ENCODE assay signal across 1 cellular context in the genomic region with DNA sequence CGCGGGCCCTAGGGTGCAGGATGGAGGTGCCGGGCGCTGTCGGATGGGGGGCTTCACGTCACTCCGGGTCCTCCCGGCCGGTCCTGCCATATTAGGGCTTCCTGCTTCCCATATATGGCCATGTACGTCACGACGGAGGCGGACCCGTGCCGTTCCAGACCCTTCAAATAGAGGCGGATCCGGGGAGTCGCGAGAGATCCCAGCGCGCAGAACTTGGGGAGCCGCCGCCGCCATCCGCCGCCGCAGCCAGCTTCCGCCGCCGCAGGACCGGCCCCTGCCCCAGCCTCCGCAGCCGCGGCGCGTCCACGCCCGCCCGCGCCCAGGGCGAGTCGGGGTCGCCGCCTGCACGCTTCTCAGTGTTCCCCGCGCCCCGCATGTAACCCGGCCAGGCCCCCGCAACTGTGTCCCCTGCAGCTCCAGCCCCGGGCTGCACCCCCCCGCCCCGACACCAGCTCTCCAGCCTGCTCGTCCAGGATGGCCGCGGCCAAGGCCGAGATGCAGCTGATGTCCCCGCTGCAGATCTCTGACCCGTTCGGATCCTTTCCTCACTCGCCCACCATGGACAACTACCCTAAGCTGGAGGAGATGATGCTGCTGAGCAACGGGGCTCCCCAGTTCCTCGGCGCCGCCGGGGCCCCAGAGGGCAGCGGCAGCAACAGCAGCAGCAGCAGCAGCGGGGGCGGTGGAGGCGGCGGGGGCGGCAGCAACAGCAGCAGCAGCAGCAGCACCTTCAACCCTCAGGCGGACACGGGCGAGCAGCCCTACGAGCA.
A peak's percentile ranks its signal among the peaks of the same experiment; 100 is the strongest.
TF ChIP-seq lines count a peak whose summit lies in the region.

Gene EGR1, plus strand, starts transcription at position 192 of the 770 bp plus-strand sequence. Its CDS starts 283 bp downstream, at position 475.

TF ChIP-seq in K562, 482 proteins besides CTCF, POLR2A, EP300 and RAD21 (continued from another document and continues in another):
- TF ChIP-seq TRIM25 (IDR thresholded peaks at IDR 0.05; ENCODE audit: borderline replicate concordance) (no peak), POLR3A (IDR thresholded peaks at IDR 0.05; ENCODE audit: borderline replicate concordance, extremely low read depth, insufficient read depth, insufficient read length) (no peak), CEBPB (tag; IDR thresholded peaks at IDR 0.05) (no peak), DIDO1 (tag; IDR thresholded peaks at IDR 0.05; ENCODE audit: low read depth) (no peak), MITF (IDR thresholded peaks at IDR 0.05) (no peak), ZNF707 (CRISPR knock-in tag; conservative IDR thresholded peaks at IDR 0.05) (no peak), PRMT5 (CRISPR knock-in tag; IDR thresholded peaks at IDR 0.05) (no peak), ZNF134 (CRISPR knock-in tag; conservative IDR thresholded peaks at IDR 0.05) (no peak), FOXA3 (CRISPR knock-in tag; conservative IDR thresholded peaks at IDR 0.05 in 1 of 2, IDR thresholded peaks at IDR 0.05 in 1 of 2) (peak in 1 of 2 experiments; percentile 72; a peak in 1 of 4 replicates), SNIP1 (IDR thresholded peaks at IDR 0.05; ENCODE audit: low read depth) (no peak), KLF16 (IDR thresholded peaks at IDR 0.05) (no peak), ZNF124 (CRISPR knock-in tag; IDR thresholded peaks at IDR 0.05) (no peak), TCF7 (IDR thresholded peaks at IDR 0.05; ENCODE audit: borderline replicate concordance) (peak; percentile 17; the same call in 1 of the 2 replicates), RB1 (IDR thresholded peaks at IDR 0.05; ENCODE audit: low read depth) (0 out of 2 replicates have a peak, but pooled peaks have one; percentile 52), FOXK1 (CRISPR knock-in tag; IDR thresholded peaks at IDR 0.05; ENCODE audit: borderline replicate concordance) (no peak), SOX6 (IDR thresholded peaks at IDR 0.05) (no peak), CAMTA2 (CRISPR knock-in tag; conservative IDR thresholded peaks at IDR 0.05) (no peak), ZKSCAN3 (CRISPR knock-in tag; IDR thresholded peaks at IDR 0.05) (no peak), E4F1 (CRISPR knock-in tag; IDR thresholded peaks at IDR 0.05; ENCODE audit: borderline replicate concordance) (no peak), NFYB (IDR thresholded peaks at IDR 0.05; ENCODE audit: extremely low read depth, insufficient read length) (no peak), MYC (IDR thresholded peaks at IDR 0.05; ENCODE audit: low read depth, low read length) (no peak), MYC (CRISPR knock-in tag; IDR thresholded peaks at IDR 0.05; ENCODE audit: borderline replicate concordance, low read depth) (no peak), ZNF311 (CRISPR knock-in tag; IDR thresholded peaks at IDR 0.05) (no peak), CREBBP (IDR thresholded peaks at IDR 0.05; ENCODE audit: low read depth, low read length) (no peak), ZBTB8A (IDR thresholded peaks at IDR 0.05; ENCODE audit: partially characterized antibody) (no peak), KHSRP (IDR thresholded peaks at IDR 0.05) (no peak), ZNF408 (CRISPR knock-in tag; IDR thresholded peaks at IDR 0.05; ENCODE audit: low read depth) (no peak), HOMEZ (CRISPR knock-in tag; IDR thresholded peaks at IDR 0.05) (no peak), YBX1 (IDR thresholded peaks at IDR 0.05) (no peak), ZFP1 (CRISPR knock-in tag; IDR thresholded peaks at IDR 0.05) (no peak), U2AF2 (optimal IDR thresholded peaks at IDR 0.05; ENCODE audit: low read depth, low read length) (no peak), ZNF592 (IDR thresholded peaks at IDR 0.05) (no peak), ZNF274 (IDR thresholded peaks at IDR 0.05; ENCODE audit: borderline replicate concordance, low read depth, low read length) (no peak)
- TF ChIP-seq, protein P1, sequence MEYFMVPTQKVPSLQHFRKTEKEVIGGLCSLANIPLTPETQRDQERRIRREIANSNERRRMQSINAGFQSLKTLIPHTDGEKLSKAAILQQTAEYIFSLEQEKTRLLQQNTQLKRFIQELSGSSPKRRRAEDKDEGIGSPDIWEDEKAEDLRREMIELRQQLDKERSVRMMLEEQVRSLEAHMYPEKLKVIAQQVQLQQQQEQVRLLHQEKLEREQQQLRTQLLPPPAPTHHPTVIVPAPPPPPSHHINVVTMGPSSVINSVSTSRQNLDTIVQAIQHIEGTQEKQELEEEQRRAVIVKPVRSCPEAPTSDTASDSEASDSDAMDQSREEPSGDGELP (CRISPR knock-in tag; IDR thresholded peaks at IDR 0.05; ENCODE audit: borderline replicate concordance): peak; percentile 83
- TF ChIP-seq, protein P2, sequence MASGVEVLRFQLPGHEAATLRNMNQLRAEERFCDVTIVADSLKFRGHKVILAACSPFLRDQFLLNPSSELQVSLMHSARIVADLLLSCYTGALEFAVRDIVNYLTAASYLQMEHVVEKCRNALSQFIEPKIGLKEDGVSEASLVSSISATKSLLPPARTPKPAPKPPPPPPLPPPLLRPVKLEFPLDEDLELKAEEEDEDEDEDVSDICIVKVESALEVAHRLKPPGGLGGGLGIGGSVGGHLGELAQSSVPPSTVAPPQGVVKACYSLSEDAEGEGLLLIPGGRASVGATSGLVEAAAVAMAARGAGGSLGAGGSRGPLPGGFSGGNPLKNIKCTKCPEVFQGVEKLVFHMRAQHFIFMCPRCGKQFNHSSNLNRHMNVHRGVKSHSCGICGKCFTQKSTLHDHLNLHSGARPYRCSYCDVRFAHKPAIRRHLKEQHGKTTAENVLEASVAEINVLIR (CRISPR knock-in tag; IDR thresholded peaks at IDR 0.05): peak; percentile 77
- TF ChIP-seq, protein P3, sequence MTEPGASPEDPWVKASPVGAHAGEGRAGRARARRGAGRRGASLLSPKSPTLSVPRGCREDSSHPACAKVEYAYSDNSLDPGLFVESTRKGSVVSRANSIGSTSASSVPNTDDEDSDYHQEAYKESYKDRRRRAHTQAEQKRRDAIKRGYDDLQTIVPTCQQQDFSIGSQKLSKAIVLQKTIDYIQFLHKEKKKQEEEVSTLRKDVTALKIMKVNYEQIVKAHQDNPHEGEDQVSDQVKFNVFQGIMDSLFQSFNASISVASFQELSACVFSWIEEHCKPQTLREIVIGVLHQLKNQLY (CRISPR knock-in tag; conservative IDR thresholded peaks at IDR 0.05): 0 out of 4 replicates have a peak, but pooled peaks of 1 of the 2 experiments have one; percentile 58
- TF ChIP-seq, protein P4, sequence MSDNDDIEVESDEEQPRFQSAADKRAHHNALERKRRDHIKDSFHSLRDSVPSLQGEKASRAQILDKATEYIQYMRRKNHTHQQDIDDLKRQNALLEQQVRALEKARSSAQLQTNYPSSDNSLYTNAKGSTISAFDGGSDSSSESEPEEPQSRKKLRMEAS (CRISPR knock-in tag; IDR thresholded peaks at IDR 0.05): peak; percentile 53; the same call in 1 of the 2 replicates
- TF ChIP-seq, protein P5, sequence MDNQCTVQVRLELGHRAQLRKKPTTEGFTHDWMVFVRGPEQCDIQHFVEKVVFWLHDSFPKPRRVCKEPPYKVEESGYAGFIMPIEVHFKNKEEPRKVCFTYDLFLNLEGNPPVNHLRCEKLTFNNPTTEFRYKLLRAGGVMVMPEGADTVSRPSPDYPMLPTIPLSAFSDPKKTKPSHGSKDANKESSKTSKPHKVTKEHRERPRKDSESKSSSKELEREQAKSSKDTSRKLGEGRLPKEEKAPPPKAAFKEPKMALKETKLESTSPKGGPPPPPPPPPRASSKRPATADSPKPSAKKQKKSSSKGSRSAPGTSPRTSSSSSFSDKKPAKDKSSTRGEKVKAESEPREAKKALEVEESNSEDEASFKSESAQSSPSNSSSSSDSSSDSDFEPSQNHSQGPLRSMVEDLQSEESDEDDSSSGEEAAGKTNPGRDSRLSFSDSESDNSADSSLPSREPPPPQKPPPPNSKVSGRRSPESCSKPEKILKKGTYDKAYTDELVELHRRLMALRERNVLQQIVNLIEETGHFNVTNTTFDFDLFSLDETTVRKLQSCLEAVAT (IDR thresholded peaks at IDR 0.05): peak; percentile 98 to 99
- TF ChIP-seq, protein P6, sequence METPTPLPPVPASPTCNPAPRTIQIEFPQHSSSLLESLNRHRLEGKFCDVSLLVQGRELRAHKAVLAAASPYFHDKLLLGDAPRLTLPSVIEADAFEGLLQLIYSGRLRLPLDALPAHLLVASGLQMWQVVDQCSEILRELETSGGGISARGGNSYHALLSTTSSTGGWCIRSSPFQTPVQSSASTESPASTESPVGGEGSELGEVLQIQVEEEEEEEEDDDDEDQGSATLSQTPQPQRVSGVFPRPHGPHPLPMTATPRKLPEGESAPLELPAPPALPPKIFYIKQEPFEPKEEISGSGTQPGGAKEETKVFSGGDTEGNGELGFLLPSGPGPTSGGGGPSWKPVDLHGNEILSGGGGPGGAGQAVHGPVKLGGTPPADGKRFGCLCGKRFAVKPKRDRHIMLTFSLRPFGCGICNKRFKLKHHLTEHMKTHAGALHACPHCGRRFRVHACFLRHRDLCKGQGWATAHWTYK (CRISPR knock-in tag; IDR thresholded peaks at IDR 0.05): no peak; the same call in 1 of the 2 replicates
